10 cellular contexts compared by ENCODE assay signal in the genomic region with DNA sequence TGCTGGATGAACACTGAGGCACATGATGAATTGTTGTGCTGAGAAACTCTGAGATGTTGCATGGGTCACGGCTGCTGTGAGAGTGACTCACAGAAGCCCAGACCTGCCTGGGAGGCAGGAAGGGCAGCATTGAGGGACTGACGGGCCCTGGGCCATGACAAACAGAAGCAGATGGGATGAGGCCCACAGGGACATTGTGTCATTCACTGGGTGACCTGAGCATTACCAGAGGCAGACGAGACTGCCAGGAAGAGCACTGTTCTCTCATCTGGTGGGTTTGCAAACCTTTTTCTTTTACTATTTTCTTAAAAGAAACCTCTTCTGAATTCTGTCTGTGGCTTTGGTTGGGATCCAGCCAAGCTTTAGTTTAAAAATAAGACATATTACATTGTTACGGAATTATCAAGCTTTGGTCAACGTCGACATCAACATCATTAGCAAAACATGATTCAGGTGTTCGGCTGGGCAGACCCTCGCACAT.
DNase-seq lines count a peak whose midpoint lies in the region; ATAC-seq and TF ChIP-seq lines count a peak whose summit lies in the region.
"Had no signal": no experiment of that assay in that cellular context is flagged by ENCODE, and none has a peak within 500 bp of the region (broad histone marks: within the 10 kb centered on the region; RNA-seq: fewer than 3 reads in every experiment).

No MANE protein-coding gene starts in this region.

- CTCF ChIA-PET in OCI-LY7 (lab: Charles Lee; ENCODE audit: unreplicated experiment): no interaction called here

- POLR2A ChIA-PET in OCI-LY7 (lab: Charles Lee): no interaction called here

- peak overlapping the region; percentile 76 for H3K27ac ChIP-seq in ACC112 (ENCODE audit: low read depth, low read length)
- no peak overlapping the region for H3K27ac ChIP-seq in OCI-LY7 (ENCODE audit: low read depth, low read length, poor library complexity, severe bottlenecking)

- intact Hi-C loops in OCI-LY7 (cut with micrococcal nuclease; ENCODE audit: unreplicated experiment): no loop called here

- H3K79me2 ChIP-seq in ACC112 (ENCODE audit: control insufficient read depth, insufficient read depth, low read length, unreplicated experiment) (no peaks in the 10 kb centered on the region), OCI-LY7 (ENCODE audit: insufficient read depth, low read depth, low read length) (no peaks in the 10 kb centered on the region)

- H3K9me3 ChIP-seq in OCI-LY7 (ENCODE audit: low read length): no peaks in the 10 kb centered on the region

- H2AFZ ChIP-seq in ACC112 (ENCODE audit: low read length, unreplicated experiment): no peak overlapping the region
- no peak overlapping the region for H2AFZ ChIP-seq in OCI-LY7 (ENCODE audit: low read length)

- in situ Hi-C loops in T47D (cut with HindIII; ENCODE audit: low pct_unique_long_range_greater_than_20kb, low sequenced_read_pairs): no loop called here

- no peak overlapping the region for H3K4me2 ChIP-seq in OCI-LY7 (ENCODE audit: low read length)

- no TSS peak for BruUV-seq in OCI-LY7 (replicated peaks; lab: Mats Ljungman, UMichigan)

- no peaks in the 10 kb centered on the region for H3K36me3 ChIP-seq in ACC112 (ENCODE audit: insufficient read depth, low read length)
- H3K36me3 ChIP-seq in OCI-LY7 (ENCODE audit: insufficient read depth, low read length): no peaks in the 10 kb centered on the region

- ATAC-seq in GM21367 (IDR thresholded peaks at IDR 0.05; ENCODE audit: unreplicated experiment) (no peak), HG03354 (IDR thresholded peaks at IDR 0.05; ENCODE audit: poor library complexity, severe bottlenecking, unreplicated experiment) (no peak)
- ATAC-seq: CD8-positive, alpha-beta T cell had no signal

- H3K27me3 ChIP-seq in ACC112 (ENCODE audit: insufficient read depth, low read length): no peaks in the 10 kb centered on the region

- DNase-seq in HT1080 (ENCODE audit: low read depth) (peak; percentile 98), T47D (ENCODE audit: low read depth in 1 of 2, low spot score in 1 of 2) (peak; percentile 71 to 84), kidney tubule cell (ENCODE audit: low spot score) (peak; percentile 96), OCI-LY7 (ENCODE audit: low spot score) (no peak), germinal center (ENCODE audit: low spot score) (no peak)
- DNase-seq: CD8-positive, alpha-beta T cell; cortex of kidney had no signal

- no peaks in the 10 kb centered on the region for H4K20me1 ChIP-seq in OCI-LY7 (ENCODE audit: insufficient read depth, low read length)

- no peaks in the 10 kb centered on the region for H3K9me2 ChIP-seq in OCI-LY7 (ENCODE audit: insufficient read depth, low read length)

- H3K4me3 ChIP-seq in ACC112 (ENCODE audit: low read depth, low read length) (no peak overlapping the region), OCI-LY7 (ENCODE audit: low read depth, low read length, poor library complexity, severe bottlenecking) (no peak overlapping the region)

- TF ChIP-seq CTCF in OCI-LY7 (conservative IDR thresholded peaks at IDR 0.05; ENCODE audit: low read length): no peak

- peaks cover 41% of the 10 kb centered on the region for H3K4me1 ChIP-seq in ACC112 (ENCODE audit: control insufficient read depth, insufficient read depth, low read length, unreplicated experiment)
- H3K4me1 ChIP-seq in OCI-LY7 (ENCODE audit: insufficient read depth, low read length, poor library complexity, severe bottlenecking): no peaks in the 10 kb centered on the region

Comparison
In these comparisons a context has a peak if more than half of its experiments do, and no peak if none do; other contexts are left out.
1. DNase-seq: peak in HT1080 (single experiment), T47D (2 of 2) and kidney tubule cell (single experiment); none in OCI-LY7 (single experiment) and germinal center (single experiment).